Comparison of ENCODE assay signal across 23 cellular contexts in the genomic region with DNA sequence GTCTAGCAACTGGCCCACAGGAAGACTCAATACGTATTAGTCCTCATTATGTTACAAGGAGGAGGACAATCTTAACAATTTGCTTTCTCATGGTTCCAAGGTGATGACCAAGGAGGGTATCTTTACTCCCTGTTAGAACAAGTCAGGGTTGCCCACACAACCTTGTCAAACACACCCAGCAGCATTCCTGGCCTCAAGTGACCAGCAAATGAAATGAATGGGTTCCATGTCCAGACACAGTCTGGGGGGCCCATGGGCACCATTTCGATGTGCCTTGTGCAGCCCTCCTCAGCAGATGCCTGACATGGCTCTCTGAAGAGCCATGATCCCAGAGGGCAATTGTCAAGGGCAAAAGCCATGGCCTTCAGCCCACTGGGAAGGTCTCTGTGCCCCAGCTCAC. TPM values are rescaled to one million over a fixed set of nuclear protein-coding genes. Genes with fewer than 3 reads are reported as not detected.
"Had no signal": no experiment of that assay in that cellular context is flagged by ENCODE, and none has a peak within 500 bp of the region (broad histone marks: within the 10 kb centered on the region; RNA-seq: fewer than 3 reads in every experiment).

No MANE protein-coding gene starts in this region.

- H3K4me3 ChIP-seq: K562, SJCRH30 had no signal

- FAIRE-seq: HTR-8/SVneo, K562 had no signal

- H3K9me3 ChIP-seq: SJCRH30 had no signal

- ATAC-seq: Panc1, SK-N-SH treated with all-trans-retinoic acid at 6 μM for 48 hours had no signal

- H3K36me3 Mint-ChIP-seq: IgD-negative memory B cell had no signal

- H3K36me3 ChIP-seq: SJCRH30 had no signal

- DNase-seq: Kasumi-1, MV-4-11, NCI-H1048, NCI-H1105, NCI-H1417, NCI-H1436 treated with DMSO at 0.1 percent for 48 hours, NCI-H1694, NCI-H187 treated with DMSO at 0.1 percent for 48 hours, NCI-H2029 treated with DMSO at 0.1 percent for 48 hours, NCI-H2171 treated with DMSO at 0.1 percent for 48 hours, NCI-H345, NCI-H446 treated with DMSO at 0.1 percent for 48 hours, NCI-H524, NCI-H526 treated with DMSO at 0.1 percent for 48 hours, NCI-H748 treated with DMSO at 0.1 percent for 48 hours, SHP77, SJCRH30 had no signal

- H3K27me3 ChIP-seq: SJCRH30 had no signal

- H3K27ac Mint-ChIP-seq: IgD-negative memory B cell had no signal

- H3K4me3 Mint-ChIP-seq: IgD-negative memory B cell had no signal

- H3K4me1 ChIP-seq: SJCRH30 had no signal

RNA-seq across cellular contexts. Expression of a gene that starts 40.8 kb away (rescaled TPM):
- total RNA-seq: K562, SJCRH30 had no signal

RNA-seq across cellular contexts. Expression of a gene that starts 48.4 kb away (rescaled TPM):
- total RNA-seq: K562, M059J had no signal
